In genomic region chr19:46529622-46530451, GRCh38 we compare ENCODE assay signal across 1 cellular context.
TF ChIP-seq lines count a peak whose summit lies in the region.

No MANE protein-coding gene starts in this region.

TF ChIP-seq in K562, 482 proteins besides CTCF, POLR2A, EP300 and RAD21 (continued from another document and continues in another):
- TF ChIP-seq DEAF1 (CRISPR knock-in tag; IDR thresholded peaks at IDR 0.05) (peak; percentile 83), MYC (IDR thresholded peaks at IDR 0.05; ENCODE audit: low read depth, low read length) (no peak), MYC (CRISPR knock-in tag; IDR thresholded peaks at IDR 0.05; ENCODE audit: borderline replicate concordance, low read depth) (no peak), PRDM10 (IDR thresholded peaks at IDR 0.05; ENCODE audit: partially characterized antibody) (peak; percentile 35), JUND (IDR thresholded peaks at IDR 0.05; ENCODE audit: borderline replicate concordance, low read depth, low read length) (no peak), JUND (tag; IDR thresholded peaks at IDR 0.05; ENCODE audit: borderline replicate concordance, low read depth, low read length) (peak; percentile 34; the same call in 1 of the 3 replicates), HDAC1 (IDR thresholded peaks at IDR 0.05) (peak; percentile 41 to 68; a peak in 2 of 4 replicates), CREB3L1 (IDR thresholded peaks at IDR 0.05; ENCODE audit: borderline replicate concordance, low read depth) (no peak), SRSF3 (IDR thresholded peaks at IDR 0.05; ENCODE audit: insufficient read depth, low read length) (no peak), KDM1A (IDR thresholded peaks at IDR 0.05) (peak; percentile 94 to 97), MAZ (CRISPR knock-in tag; conservative IDR thresholded peaks at IDR 0.05 in 1 of 2, IDR thresholded peaks at IDR 0.05 in 1 of 2) (no peak), ZNF140 (CRISPR knock-in tag; IDR thresholded peaks at IDR 0.05) (no peak), ZFPM2 (CRISPR knock-in tag; IDR thresholded peaks at IDR 0.05) (no peak), NCOA2 (IDR thresholded peaks at IDR 0.05; ENCODE audit: partially characterized antibody in 2 of 2) (no peak), BRD9 (IDR thresholded peaks at IDR 0.05; ENCODE audit: low read depth, partially characterized antibody) (peak; percentile 98), EGR1 (conservative IDR thresholded peaks at IDR 0.05) (0 out of 2 replicates have a peak, but pooled peaks have one; percentile 35), NONO (IDR thresholded peaks at IDR 0.05; ENCODE audit: low read depth in 2 of 2, low read length in 1 of 2) (0 out of 4 replicates have a peak, but pooled peaks of 1 of the 2 experiments have one; percentile 30), ZNF449 (CRISPR knock-in tag; IDR thresholded peaks at IDR 0.05) (no peak), SPI1 (IDR thresholded peaks at IDR 0.05; ENCODE audit: borderline replicate concordance, low read depth, low read length) (peak; percentile 37; the same call in 1 of the 2 replicates), ADNP (tag; IDR thresholded peaks at IDR 0.05) (peak; percentile 95), POLR2B (IDR thresholded peaks at IDR 0.05; ENCODE audit: low read depth, partially characterized antibody) (no peak), GABPB1 (CRISPR knock-in tag; IDR thresholded peaks at IDR 0.05) (peak; percentile 47; the same call in 1 of the 2 replicates), C11orf30 (IDR thresholded peaks at IDR 0.05; ENCODE audit: low read depth) (no peak), ZFP36 (IDR thresholded peaks at IDR 0.05; ENCODE audit: low read depth, low read length, partially characterized antibody) (peak; percentile 95), ARHGAP35 (IDR thresholded peaks at IDR 0.05; ENCODE audit: partially characterized antibody) (no peak), KAT7 (CRISPR knock-in tag; IDR thresholded peaks at IDR 0.05; ENCODE audit: borderline replicate concordance) (0 out of 2 replicates have a peak, but pooled peaks have one; percentile 36), ZFP1 (CRISPR knock-in tag; IDR thresholded peaks at IDR 0.05) (no peak), ZBTB8A (IDR thresholded peaks at IDR 0.05; ENCODE audit: partially characterized antibody) (no peak), TEAD1 (CRISPR knock-in tag; IDR thresholded peaks at IDR 0.05) (peak in 1 of 2 experiments; percentile 82; a peak in 1 of 4 replicates), CGGBP1 (CRISPR knock-in tag; IDR thresholded peaks at IDR 0.05) (no peak), BHLHE40 (IDR thresholded peaks at IDR 0.05; ENCODE audit: low read length) (no peak), BCOR (IDR thresholded peaks at IDR 0.05) (peak; percentile 100), TBL1XR1 (IDR thresholded peaks at IDR 0.05; ENCODE audit: low read length in 2 of 2) (no peak), LCOR (CRISPR knock-in tag; IDR thresholded peaks at IDR 0.05) (0 out of 2 replicates have a peak, but pooled peaks have one; percentile 39), WHSC1 (IDR thresholded peaks at IDR 0.05; ENCODE audit: low read length) (no peak), NEUROD1 (IDR thresholded peaks at IDR 0.05; ENCODE audit: borderline replicate concordance, low read depth, low read length, partially characterized antibody) (peak; percentile 57), STAG1 (CRISPR knock-in tag; IDR thresholded peaks at IDR 0.05; ENCODE audit: borderline replicate concordance) (peak; percentile 60; the same call in 1 of the 2 replicates), ZNF133 (CRISPR knock-in tag; IDR thresholded peaks at IDR 0.05) (no peak), GATAD2B (IDR thresholded peaks at IDR 0.05; ENCODE audit: borderline replicate concordance) (no peak; the same call in 1 of the 2 replicates), CHD4 (IDR thresholded peaks at IDR 0.05; ENCODE audit: insufficient read depth, insufficient replicate concordance, low read depth, low read length, poor library complexity, severe bottlenecking) (peak; percentile 48)
- TF ChIP-seq, protein P1, sequence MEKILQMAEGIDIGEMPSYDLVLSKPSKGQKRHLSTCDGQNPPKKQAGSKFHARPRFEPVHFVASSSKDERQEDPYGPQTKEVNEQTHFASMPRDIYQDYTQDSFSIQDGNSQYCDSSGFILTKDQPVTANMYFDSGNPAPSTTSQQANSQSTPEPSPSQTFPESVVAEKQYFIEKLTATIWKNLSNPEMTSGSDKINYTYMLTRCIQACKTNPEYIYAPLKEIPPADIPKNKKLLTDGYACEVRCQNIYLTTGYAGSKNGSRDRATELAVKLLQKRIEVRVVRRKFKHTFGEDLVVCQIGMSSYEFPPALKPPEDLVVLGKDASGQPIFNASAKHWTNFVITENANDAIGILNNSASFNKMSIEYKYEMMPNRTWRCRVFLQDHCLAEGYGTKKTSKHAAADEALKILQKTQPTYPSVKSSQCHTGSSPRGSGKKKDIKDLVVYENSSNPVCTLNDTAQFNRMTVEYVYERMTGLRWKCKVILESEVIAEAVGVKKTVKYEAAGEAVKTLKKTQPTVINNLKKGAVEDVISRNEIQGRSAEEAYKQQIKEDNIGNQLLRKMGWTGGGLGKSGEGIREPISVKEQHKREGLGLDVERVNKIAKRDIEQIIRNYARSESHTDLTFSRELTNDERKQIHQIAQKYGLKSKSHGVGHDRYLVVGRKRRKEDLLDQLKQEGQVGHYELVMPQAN (IDR thresholded peaks at IDR 0.05; ENCODE audit: borderline replicate concordance), result no peak
- TF ChIP-seq, protein P2, sequence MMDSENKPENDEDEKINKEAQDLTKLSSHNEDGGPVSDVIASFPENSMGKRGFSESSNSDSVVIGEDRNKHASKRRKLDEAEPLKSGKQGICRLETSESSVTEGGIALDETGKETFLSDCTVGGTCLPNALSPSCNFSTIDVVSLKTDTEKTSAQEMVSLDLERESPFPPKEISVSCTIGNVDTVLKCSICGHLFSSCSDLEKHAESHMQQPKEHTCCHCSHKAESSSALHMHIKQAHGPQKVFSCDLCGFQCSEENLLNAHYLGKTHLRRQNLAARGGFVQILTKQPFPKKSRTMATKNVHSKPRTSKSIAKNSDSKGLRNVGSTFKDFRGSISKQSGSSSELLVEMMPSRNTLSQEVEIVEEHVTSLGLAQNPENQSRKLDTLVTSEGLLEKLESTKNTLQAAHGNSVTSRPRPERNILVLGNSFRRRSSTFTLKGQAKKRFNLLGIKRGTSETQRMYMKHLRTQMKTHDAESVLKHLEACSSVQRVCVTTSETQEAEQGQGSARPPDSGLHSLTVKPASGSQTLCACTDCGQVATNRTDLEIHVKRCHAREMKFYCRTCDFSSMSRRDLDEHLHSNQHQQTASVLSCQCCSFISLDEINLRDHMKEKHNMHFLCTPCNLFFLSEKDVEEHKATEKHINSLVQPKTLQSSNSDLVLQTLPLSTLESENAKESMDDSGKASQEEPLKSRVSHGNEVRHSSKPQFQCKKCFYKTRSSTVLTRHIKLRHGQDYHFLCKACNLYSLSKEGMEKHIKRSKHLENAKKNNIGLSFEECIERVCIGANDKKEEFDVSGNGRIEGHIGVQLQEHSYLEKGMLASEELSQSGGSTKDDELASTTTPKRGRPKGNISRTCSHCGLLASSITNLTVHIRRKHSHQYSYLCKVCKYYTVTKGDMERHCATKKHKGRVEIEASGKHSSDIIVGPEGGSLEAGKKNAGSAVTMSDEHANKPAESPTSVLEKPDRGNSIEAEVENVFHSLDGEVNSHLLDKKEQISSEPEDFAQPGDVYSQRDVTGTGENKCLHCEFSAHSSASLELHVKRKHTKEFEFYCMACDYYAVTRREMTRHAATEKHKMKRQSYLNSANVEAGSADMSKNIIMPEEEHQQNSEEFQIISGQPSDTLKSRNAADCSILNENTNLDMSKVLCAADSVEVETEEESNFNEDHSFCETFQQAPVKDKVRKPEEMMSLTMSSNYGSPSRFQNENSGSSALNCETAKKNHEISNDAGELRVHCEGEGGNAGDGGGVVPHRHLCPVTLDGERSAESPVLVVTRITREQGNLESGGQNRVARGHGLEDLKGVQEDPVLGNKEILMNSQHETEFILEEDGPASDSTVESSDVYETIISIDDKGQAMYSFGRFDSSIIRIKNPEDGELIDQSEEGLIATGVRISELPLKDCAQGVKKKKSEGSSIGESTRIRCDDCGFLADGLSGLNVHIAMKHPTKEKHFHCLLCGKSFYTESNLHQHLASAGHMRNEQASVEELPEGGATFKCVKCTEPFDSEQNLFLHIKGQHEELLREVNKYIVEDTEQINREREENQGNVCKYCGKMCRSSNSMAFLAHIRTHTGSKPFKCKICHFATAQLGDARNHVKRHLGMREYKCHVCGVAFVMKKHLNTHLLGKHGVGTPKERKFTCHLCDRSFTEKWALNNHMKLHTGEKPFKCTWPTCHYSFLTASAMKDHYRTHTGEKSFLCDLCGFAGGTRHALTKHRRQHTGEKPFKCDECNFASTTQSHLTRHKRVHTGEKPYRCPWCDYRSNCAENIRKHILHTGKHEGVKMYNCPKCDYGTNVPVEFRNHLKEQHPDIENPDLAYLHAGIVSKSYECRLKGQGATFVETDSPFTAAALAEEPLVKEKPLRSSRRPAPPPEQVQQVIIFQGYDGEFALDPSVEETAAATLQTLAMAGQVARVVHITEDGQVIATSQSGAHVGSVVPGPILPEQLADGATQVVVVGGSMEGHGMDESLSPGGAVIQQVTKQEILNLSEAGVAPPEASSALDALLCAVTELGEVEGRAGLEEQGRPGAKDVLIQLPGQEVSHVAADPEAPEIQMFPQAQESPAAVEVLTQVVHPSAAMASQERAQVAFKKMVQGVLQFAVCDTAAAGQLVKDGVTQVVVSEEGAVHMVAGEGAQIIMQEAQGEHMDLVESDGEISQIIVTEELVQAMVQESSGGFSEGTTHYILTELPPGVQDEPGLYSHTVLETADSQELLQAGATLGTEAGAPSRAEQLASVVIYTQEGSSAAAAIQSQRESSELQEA (IDR thresholded peaks at IDR 0.05; ENCODE audit: low read depth), result peak; percentile 27; the same call in 1 of the 2 replicates
- TF ChIP-seq, protein P3, sequence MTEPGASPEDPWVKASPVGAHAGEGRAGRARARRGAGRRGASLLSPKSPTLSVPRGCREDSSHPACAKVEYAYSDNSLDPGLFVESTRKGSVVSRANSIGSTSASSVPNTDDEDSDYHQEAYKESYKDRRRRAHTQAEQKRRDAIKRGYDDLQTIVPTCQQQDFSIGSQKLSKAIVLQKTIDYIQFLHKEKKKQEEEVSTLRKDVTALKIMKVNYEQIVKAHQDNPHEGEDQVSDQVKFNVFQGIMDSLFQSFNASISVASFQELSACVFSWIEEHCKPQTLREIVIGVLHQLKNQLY (CRISPR knock-in tag; conservative IDR thresholded peaks at IDR 0.05), result no peak
